ENCODE assay signal across 13 cellular contexts in genomic region chr4:53886090-53886489, GRCh38.
"Had no signal": no experiment of that assay in that cellular context is flagged by ENCODE, and none has a peak within 500 bp of the region (broad histone marks: within the 10 kb centered on the region; RNA-seq: fewer than 3 reads in every experiment).

No MANE protein-coding gene starts in this region.

- H3K4me1 Mint-ChIP-seq: activated B cell treated with CpG ODN at 0.5 μM for 24 hours; activated naive CD4-positive, alpha-beta T cell treated with anti-CD3 and anti-CD28 coated beads, Interleukin-2, amount 50 U/mL, for 24 hours had no signal

- H3K27me3 Mint-ChIP-seq: activated B cell treated with CpG ODN at 0.5 μM for 24 hours had no signal

- H3K36me3 Mint-ChIP-seq: activated naive CD4-positive, alpha-beta T cell treated with anti-CD3 and anti-CD28 coated beads, Interleukin-2, amount 50 U/mL, for 24 hours had no signal

- H3K27me3 ChIP-seq: brain microvascular endothelial cell, tibial nerve had no signal

- H3K27ac ChIP-seq: brain microvascular endothelial cell, tibial nerve had no signal

- H3K36me3 ChIP-seq: brain microvascular endothelial cell, tibial nerve had no signal

- H3K4me3 Mint-ChIP-seq: activated B cell treated with CpG ODN at 0.5 μM for 24 hours; activated naive CD4-positive, alpha-beta T cell treated with anti-CD3 and anti-CD28 coated beads, Interleukin-2, amount 50 U/mL, for 24 hours; nephron had no signal

- H3K9me3 ChIP-seq: tibial nerve had no signal

- H3K4me2 ChIP-seq: smooth muscle cell had no signal

- DNase-seq: activated B cell treated with CpG ODN at 0.5 μM for 24 hours; activated CD4-positive, alpha-beta T cell treated with anti-CD3 and anti-CD28 coated beads, Interleukin-2, amount 50 U/mL, for 1 hour; activated T-cell treated with anti-CD3 and anti-CD28 coated beads for 4 hours; brain microvascular endothelial cell; dermis blood vessel endothelial cell; erythroblast; T-helper 2 cell had no signal

- H3K9me3 Mint-ChIP-seq: activated T-helper 2 cell treated with anti-CD3 and anti-CD28 coated beads, Interferon-gamma antibody, Interleukin-2, Interleukin-4, amounts not matched to agents 10 μg/mL and 5 μg/mL and 100 μg/mL, durations not matched to agents 14 hours and 24 hours and 36 hours had no signal

- H3K27ac Mint-ChIP-seq: activated B cell treated with CpG ODN at 0.5 μM for 24 hours; activated naive CD4-positive, alpha-beta T cell treated with anti-CD3 and anti-CD28 coated beads, Interleukin-2, amount 50 U/mL, for 24 hours; activated T-helper 2 cell treated with anti-CD3 and anti-CD28 coated beads, Interferon-gamma antibody, Interleukin-2, Interleukin-4, amounts not matched to agents 10 μg/mL and 5 μg/mL and 100 μg/mL, durations not matched to agents 14 hours and 24 hours and 36 hours had no signal

- H3K4me3 ChIP-seq: lung, smooth muscle cell, tibial nerve had no signal
